8 cellular contexts compared by ENCODE assay signal in genomic region chrX:40174594-40175415, GRCh38.
DNase-seq lines count a peak whose midpoint lies in the region; ATAC-seq and TF ChIP-seq lines count a peak whose summit lies in the region.

No MANE protein-coding gene starts in this region.

- peak overlapping the region; percentile 31 for H3K27ac ChIP-seq in AG04450 (ENCODE audit: low read depth, low read length)
- H3K27ac ChIP-seq in trophoblast cell (ENCODE audit: low read depth, low read length): no peak overlapping the region

- peaks cover 2% of the 10 kb centered on the region for H3K9me3 Mint-ChIP-seq in activated T-helper 1 cell treated with anti-CD3 and anti-CD28 coated beads, Interleukin-12 subunit alpha, Interleukin-12 subunit beta, Interleukin-2, Interleukin-4 antibody, amounts not matched to agents 30 ng/mL and 10 ng/mL and 1 ng/mL, durations not matched to agents 14 hours and 24 hours and 36 hours

- H3K4me3 Mint-ChIP-seq in activated T-helper 1 cell treated with anti-CD3 and anti-CD28 coated beads, Interleukin-12 subunit alpha, Interleukin-12 subunit beta, Interleukin-2, Interleukin-4 antibody, amounts not matched to agents 30 ng/mL and 10 ng/mL and 1 ng/mL, durations not matched to agents 14 hours and 24 hours and 36 hours: peak overlapping the region; percentile 87

- H3K27me3 Mint-ChIP-seq in activated T-helper 1 cell treated with anti-CD3 and anti-CD28 coated beads, Interleukin-12 subunit alpha, Interleukin-12 subunit beta, Interleukin-2, Interleukin-4 antibody, amounts not matched to agents 30 ng/mL and 10 ng/mL and 1 ng/mL, durations not matched to agents 14 hours and 24 hours and 36 hours (ENCODE audit: insufficient read depth): no peaks in the 10 kb centered on the region

- H4K12ac ChIP-seq in trophoblast cell (ENCODE audit: low read depth, low read length): no peak overlapping the region

- H2AK5ac ChIP-seq in trophoblast cell (ENCODE audit: low read length): no peak overlapping the region

- H3K18ac ChIP-seq in trophoblast cell (ENCODE audit: low read length): peak overlapping the region; percentile 52

- H3K4me2 ChIP-seq in trophoblast cell (ENCODE audit: low read length): peak overlapping the region; percentile 94

- peaks cover 18% of the 10 kb centered on the region for H3K79me1 ChIP-seq in trophoblast cell (ENCODE audit: low read length)

- H3K23ac ChIP-seq in trophoblast cell (ENCODE audit: low read length): no peak overlapping the region

- no peak for TF ChIP-seq CTCF in AG04450 (IDR thresholded peaks at IDR 0.05; ENCODE audit: low read depth, low read length)

- H3K9ac ChIP-seq in trophoblast cell (ENCODE audit: low read length): no peak overlapping the region

- intact Hi-C loops in activated T-helper 1 cell treated with anti-CD3 and anti-CD28 coated beads, Interleukin-12 subunit alpha, Interleukin-12 subunit beta, Interleukin-2, Interleukin-4 antibody, amounts not matched to agents 30 ng/mL and 10 ng/mL and 1 ng/mL, durations not matched to agents 14 hours and 24 hours and 36 hours (cut with micrococcal nuclease): loop anchor here (1.0 to 10.0 kb wide), 15 partner anchors 22 to 1370 kb away; partner anchors contain the start of gene USP9X
- intact Hi-C loops in Right ventricle myocardium superior (cut with DNase I): no loop called here

- POLR2A ChIA-PET in AG04450 (lab: Yijun Ruan, JAX): interaction anchor here (0.6 kb wide), 1 partner anchor 28 kb away, joined by 3 read pairs; no protein-coding TSS in a partner anchor

- H3K27ac Mint-ChIP-seq in activated T-helper 1 cell treated with anti-CD3 and anti-CD28 coated beads, Interleukin-12 subunit alpha, Interleukin-12 subunit beta, Interleukin-2, Interleukin-4 antibody, amounts not matched to agents 30 ng/mL and 10 ng/mL and 1 ng/mL, durations not matched to agents 14 hours and 24 hours and 36 hours: peak overlapping the region; percentile 99

- H3K36me3 ChIP-seq in trophoblast cell (ENCODE audit: control insufficient read depth in 1 of 2, insufficient read depth in 2 of 2, low read length in 2 of 2): no peaks in the 10 kb centered on the region

- no peak overlapping the region for H2BK120ac ChIP-seq in trophoblast cell (ENCODE audit: insufficient read depth, low read length, poor library complexity)

- H3K4me1 Mint-ChIP-seq in activated T-helper 1 cell treated with anti-CD3 and anti-CD28 coated beads, Interleukin-12 subunit alpha, Interleukin-12 subunit beta, Interleukin-2, Interleukin-4 antibody, amounts not matched to agents 30 ng/mL and 10 ng/mL and 1 ng/mL, durations not matched to agents 14 hours and 24 hours and 36 hours (ENCODE audit: low read depth): peaks cover 46% of the 10 kb centered on the region

- no peak overlapping the region for H4K8ac ChIP-seq in trophoblast cell (ENCODE audit: low read depth, low read length)

- peaks cover 2% of the 10 kb centered on the region for H3K27me3 ChIP-seq in AG04450 (ENCODE audit: control insufficient read depth, insufficient read depth, low read length)
- H3K27me3 ChIP-seq in trophoblast cell (ENCODE audit: insufficient read depth, low read length): peaks cover 6% of the 10 kb centered on the region

- H3K4ac ChIP-seq in trophoblast cell (ENCODE audit: low read depth, low read length): no peak overlapping the region

- H3K36me3 Mint-ChIP-seq in activated T-helper 1 cell treated with anti-CD3 and anti-CD28 coated beads, Interleukin-12 subunit alpha, Interleukin-12 subunit beta, Interleukin-2, Interleukin-4 antibody, amounts not matched to agents 30 ng/mL and 10 ng/mL and 1 ng/mL, durations not matched to agents 14 hours and 24 hours and 36 hours (ENCODE audit: low read depth): no peaks in the 10 kb centered on the region

- no peaks in the 10 kb centered on the region for H3K79me2 ChIP-seq in trophoblast cell (ENCODE audit: control insufficient read depth, insufficient read depth, low read length, poor library complexity)

- H2AFZ ChIP-seq in trophoblast cell (ENCODE audit: insufficient read depth, low read length, poor library complexity): peak overlapping the region; percentile 11

- DNase-seq in AG04450 (ENCODE audit: low read depth, low spot score) (no peak), NCI-H2107 treated with DMSO at 0.1 percent for 48 hours (lab: John Stamatoyannopoulos, UW; ENCODE audit: unreplicated experiment) (peak; percentile 43), Right ventricle myocardium superior (peak; percentile 67), trophoblast cell (peak; percentile 31 to 57), T1000 (lab: John Stamatoyannopoulos, UW) (no peak)
- DNase-seq in activated T-helper 1 cell treated with anti-CD3 and anti-CD28 coated beads, Interleukin-12 subunit alpha, Interleukin-12 subunit beta, Interleukin-2, Interleukin-4 antibody, amounts not matched to agents 30 ng/mL and 10 ng/mL and 1 ng/mL, durations not matched to agents 14 hours and 24 hours and 36 hours (ENCODE audit: low spot score): no peak

- no peaks in the 10 kb centered on the region; the same call in 1 of the 2 replicates for H3K9me3 ChIP-seq in AG04450 (ENCODE audit: control insufficient read depth, insufficient read depth, low read length)
- no peaks in the 10 kb centered on the region for H3K9me3 ChIP-seq in trophoblast cell (ENCODE audit: insufficient read depth, low read depth, low read length)

- peaks cover 12 to 31% of the 10 kb centered on the region in 2 experiments for H3K4me1 ChIP-seq in trophoblast cell (ENCODE audit: control insufficient read depth in 1 of 2, insufficient read depth in 2 of 2, low read length in 2 of 2)

- H3K14ac ChIP-seq in trophoblast cell (ENCODE audit: low read length): no peak overlapping the region

- CTCF ChIA-PET in AG04450 (lab: Charles Lee): no interaction called here

- no peak overlapping the region for H2BK5ac ChIP-seq in trophoblast cell (ENCODE audit: low read depth, low read length, poor library complexity)

- no CpG with 5 or more reads among the region's 56 CpGs for WGBS in trophoblast cell (ENCODE audit: extremely low coverage, insufficient coverage, insufficient read length)

- ATAC-seq in GM19463 (IDR thresholded peaks at IDR 0.05; ENCODE audit: unreplicated experiment) (peak; percentile 6), Right ventricle myocardium superior (ENCODE audit: poor library complexity) (peak; percentile 46), GM18870 (IDR thresholded peaks at IDR 0.05; ENCODE audit: unreplicated experiment) (no peak)

- no peak overlapping the region for H2BK12ac ChIP-seq in trophoblast cell (ENCODE audit: low read length)

- peak overlapping the region; percentile 28 for H4K91ac ChIP-seq in trophoblast cell (ENCODE audit: low read depth, low read length)

- H3K4me3 ChIP-seq in AG04450 (ENCODE audit: low read depth, low read length) (peak overlapping the region; percentile 49), trophoblast cell (ENCODE audit: low read depth, low read length) (no peak overlapping the region)

Comparison
In these comparisons a context has a peak if more than half of its experiments do, and no peak if none do; other contexts are left out.
1. DNase-seq: peak in NCI-H2107 treated with DMSO at 0.1 percent for 48 hours (single experiment), Right ventricle myocardium superior (single experiment) and trophoblast cell (2 of 2); none in AG04450 (single experiment), activated T-helper 1 cell treated with anti-CD3 and anti-CD28 coated beads, Interleukin-12 subunit alpha, Interleukin-12 subunit beta, Interleukin-2, Interleukin-4 antibody, amounts not matched to agents 30 ng/mL and 10 ng/mL and 1 ng/mL, durations not matched to agents 14 hours and 24 hours and 36 hours (single experiment) and T1000 (single experiment).